ENCODE assay signal across 19 cellular contexts in the genomic region with DNA sequence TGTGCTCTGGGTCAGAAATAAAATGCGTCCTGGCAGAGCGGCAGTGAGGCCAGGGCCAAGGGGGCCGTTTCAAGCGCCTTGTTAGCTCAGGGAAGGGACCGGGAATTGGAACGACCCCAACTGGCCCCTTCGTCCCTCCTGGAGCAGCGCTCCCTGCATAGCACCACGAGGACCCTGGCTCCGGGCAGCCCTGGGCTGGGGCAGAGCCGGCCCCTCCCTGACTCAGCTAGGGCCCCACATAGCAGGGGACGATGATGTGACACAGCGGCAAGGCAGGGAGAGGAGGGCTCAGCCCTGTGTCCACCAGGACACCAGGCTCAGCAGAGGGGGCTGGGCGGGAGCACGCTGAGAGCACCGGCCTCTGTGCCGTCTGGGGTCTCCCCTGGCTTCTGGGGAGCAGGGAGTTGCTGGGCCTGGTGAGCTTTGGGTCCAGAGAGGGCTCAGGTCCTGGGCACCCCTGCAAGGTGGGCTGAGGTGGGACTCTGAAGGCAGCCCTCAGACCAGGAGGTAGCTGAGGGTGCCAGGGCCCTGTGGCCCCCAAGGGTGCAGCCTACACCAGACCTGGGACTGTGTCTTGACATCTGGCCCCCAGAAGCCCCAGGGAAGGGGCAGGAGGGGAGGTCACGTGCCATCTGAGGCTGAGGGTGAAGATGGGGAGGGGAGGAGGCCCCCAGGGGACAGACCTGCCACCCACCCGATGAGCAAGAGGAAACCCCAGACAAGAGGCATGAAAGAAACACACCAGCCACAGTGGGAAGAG.
A peak's percentile ranks its signal among the peaks of the same experiment; 100 is the strongest.
DNase-seq lines count a peak whose midpoint lies in the region; ATAC-seq and TF ChIP-seq lines count a peak whose summit lies in the region.
"Had no signal": no experiment of that assay in that cellular context is flagged by ENCODE, and none has a peak within 500 bp of the region (broad histone marks: within the 10 kb centered on the region; RNA-seq: fewer than 3 reads in every experiment).

No MANE protein-coding gene starts in this region.

- H3K4me3 ChIP-seq in right atrium auricular region (no peak overlapping the region), coronary artery (no peak overlapping the region), osteoblast (ENCODE audit: insufficient read depth, low read length) (no peak overlapping the region)
- H3K4me3 ChIP-seq: esophagus squamous epithelium, lung, psoas muscle, uterus had no signal

- ATAC-seq in left ventricle myocardium superior (no peak), HG03439 (IDR thresholded peaks at IDR 0.05; ENCODE audit: unreplicated experiment) (no peak)
- ATAC-seq: naive thymus-derived CD4-positive, alpha-beta T cell; psoas muscle had no signal

- H3K4me1 ChIP-seq in right atrium auricular region = no peaks in the 10 kb centered on the region
- H3K4me1 ChIP-seq in osteoblast (ENCODE audit: insufficient read depth, low read length) = no peaks in the 10 kb centered on the region
- H3K4me1 ChIP-seq: psoas muscle, uterus had no signal

- no peak overlapping the region for H2AFZ ChIP-seq in osteoblast (ENCODE audit: low read length)

- TF ChIP-seq CTCF in right atrium auricular region (IDR thresholded peaks at IDR 0.05) (no peak), coronary artery (IDR thresholded peaks at IDR 0.05) (no peak), osteoblast (IDR thresholded peaks at IDR 0.05; ENCODE audit: extremely low read depth, low read depth, low read length) (no peak)

- H3K27ac ChIP-seq in right atrium auricular region = no peak overlapping the region
- H3K27ac ChIP-seq in coronary artery = no peak overlapping the region
- H3K27ac ChIP-seq in osteoblast (ENCODE audit: low read depth, low read length) = no peak overlapping the region
- H3K27ac ChIP-seq: esophagus squamous epithelium, psoas muscle, uterus, WERI-Rb-1 had no signal

- H3K9me3 ChIP-seq in right atrium auricular region (no peaks in the 10 kb centered on the region), osteoblast (ENCODE audit: low read depth, low read length) (no peaks in the 10 kb centered on the region)
- H3K9me3 ChIP-seq: esophagus squamous epithelium, psoas muscle, uterus had no signal

- intact Hi-C loops in left ventricle myocardium superior (cut with micrococcal nuclease) = no loop called here

- no peaks in the 10 kb centered on the region for H3K79me2 ChIP-seq in osteoblast (ENCODE audit: insufficient read depth, low read length)

- H3K36me3 ChIP-seq in right atrium auricular region (no peaks in the 10 kb centered on the region), osteoblast (ENCODE audit: insufficient read depth, low read length) (no peaks in the 10 kb centered on the region)
- H3K36me3 ChIP-seq: esophagus squamous epithelium, uterus, WERI-Rb-1 had no signal

- peaks cover 0 to 9% of the 10 kb centered on the region in 2 donors for H3K27me3 ChIP-seq in right atrium auricular region
- no peaks in the 10 kb centered on the region for H3K27me3 ChIP-seq in osteoblast (ENCODE audit: insufficient read depth, low read length)
- H3K27me3 ChIP-seq: uterus had no signal

- H3K4me2 ChIP-seq in osteoblast (ENCODE audit: insufficient read depth, low read length) = no peak overlapping the region

- peak; percentile 36 for DNase-seq in right atrium auricular region (ENCODE audit: low spot score)
- no peak for DNase-seq in left ventricle myocardium superior
- DNase-seq in coronary artery (ENCODE audit: low spot score) = peak; percentile 57
- peak; percentile 25 for DNase-seq in osteoblast (ENCODE audit: insufficient read length, low spot score, missing footprints)
- DNase-seq in SIG-M5 treated with dmso at 0.1 percent for 504 hours (lab: John Stamatoyannopoulos, UW; ENCODE audit: unreplicated experiment) = no peak
- DNase-seq in NCI-H2029 treated with DMSO at 0.1 percent for 48 hours (lab: John Stamatoyannopoulos, UW) = no peak
- DNase-seq in T-helper 1 cell = no peak
- DNase-seq: activated naive CD4-positive, alpha-beta T cell treated with Interleukin-2 at 50 U/mL for 16 hours; EL; esophagus squamous epithelium; NCI-H1417 treated with DMSO at 0.1 percent for 48 hours; NCI-H2227 treated with DMSO at 0.1 percent for 48 hours; stimulated activated naive CD4-positive, alpha-beta T cell treated with Interleukin-2 at 50 U/mL for 16 hours; uterus; WERI-Rb-1 had no signal

- H4K20me1 ChIP-seq in osteoblast (ENCODE audit: insufficient read depth, low read length) = no peaks in the 10 kb centered on the region

Comparison
In these comparisons a context has a peak if more than half of its experiments do, and no peak if none do; other contexts are left out.
1. DNase-seq: peak in right atrium auricular region (single experiment), coronary artery (single experiment) and osteoblast (single experiment); none in left ventricle myocardium superior (single experiment), SIG-M5 treated with dmso at 0.1 percent for 504 hours (single experiment), NCI-H2029 treated with DMSO at 0.1 percent for 48 hours (single experiment) and T-helper 1 cell (0 of 5).